10 cellular contexts compared by ENCODE assay signal in genomic region chr4:10102193-10102980, GRCh38. TPM values are rescaled to one million over a fixed set of nuclear protein-coding genes. Genes with fewer than 3 reads are reported as not detected.
DNase-seq lines count a peak whose midpoint lies in the region; ATAC-seq and TF ChIP-seq lines count a peak whose summit lies in the region.
"Had no signal": no experiment of that assay in that cellular context is flagged by ENCODE, and none has a peak within 500 bp of the region (broad histone marks: within the 10 kb centered on the region; RNA-seq: fewer than 3 reads in every experiment).

No MANE protein-coding gene starts in this region.

- CTCF ChIA-PET in CD4-positive, alpha-beta T cell (lab: Charles Lee) = no interaction called here

- H3K23ac ChIP-seq in trophoblast cell (ENCODE audit: low read length) = no peak overlapping the region

- DNase-seq in CD4-positive, alpha-beta T cell = no peak
- no peak for DNase-seq in Peyer's patch
- DNase-seq in effector memory CD4-positive, alpha-beta T cell = no peak
- no peak for DNase-seq in trophoblast cell
- DNase-seq in cortex of kidney (lab: John Stamatoyannopoulos, UW) = no peak
- DNase-seq in RPMI8226 = no peak
- no peak for DNase-seq in activated CD4-positive, alpha-beta T cell treated with anti-CD3 and anti-CD28 coated beads, Interleukin-2, amount 50 U/mL, for 1 hour
- DNase-seq: activated CD4-positive, alpha-beta T cell treated with anti-CD3 and anti-CD28 coated beads for 4 hours; NCI-H187 treated with DMSO at 0.1 percent for 48 hours had no signal

- peak overlapping the region; percentile 99 for H3K27ac Mint-ChIP-seq in CD4-positive, alpha-beta T cell

- H3K27me3 ChIP-seq in CD4-positive, alpha-beta T cell (ENCODE audit: control insufficient read depth, insufficient read depth, low read length) = no peaks in the 10 kb centered on the region
- H3K27me3 ChIP-seq in Peyer's patch (no peaks in the 10 kb centered on the region), trophoblast cell (ENCODE audit: insufficient read depth, low read length) (no peaks in the 10 kb centered on the region)
- H3K27me3 ChIP-seq in effector memory CD4-positive, alpha-beta T cell (replicated peaks; ENCODE audit: control insufficient read depth, insufficient read depth, low read length, poor library complexity, severe bottlenecking) = no peaks in the 10 kb centered on the region

- H3K79me2 ChIP-seq in trophoblast cell (ENCODE audit: control insufficient read depth, insufficient read depth, low read length, poor library complexity) = peaks cover 32% of the 10 kb centered on the region

- TF ChIP-seq CTCF in CD4-positive, alpha-beta T cell (IDR thresholded peaks at IDR 0.05) = no peak
- TF ChIP-seq CTCF in Peyer's patch (IDR thresholded peaks at IDR 0.05) = no peak

- no peak overlapping the region for H4K8ac ChIP-seq in trophoblast cell (ENCODE audit: low read depth, low read length)

- no peak overlapping the region for H2AFZ ChIP-seq in trophoblast cell (ENCODE audit: insufficient read depth, low read length, poor library complexity)

- no peaks in the 10 kb centered on the region for H3K27me3 Mint-ChIP-seq in CD4-positive, alpha-beta T cell

- H3K36me3 Mint-ChIP-seq in CD4-positive, alpha-beta T cell (ENCODE audit: low read depth) = peaks cover 100% of the 10 kb centered on the region

- peaks cover 0 to 55% (median 2%) of the 10 kb centered on the region in 3 donors for H3K36me3 ChIP-seq in Peyer's patch
- H3K36me3 ChIP-seq in effector memory CD4-positive, alpha-beta T cell (ENCODE audit: control insufficient read depth, insufficient read depth, low read length) = peaks cover 32% of the 10 kb centered on the region
- H3K36me3 ChIP-seq in trophoblast cell (ENCODE audit: control insufficient read depth in 1 of 2, insufficient read depth in 2 of 2, low read length in 2 of 2) = peaks cover 78 to 81% of the 10 kb centered on the region in 2 experiments

- no peak overlapping the region for H2BK12ac ChIP-seq in trophoblast cell (ENCODE audit: low read length)

- no peak overlapping the region for H2BK120ac ChIP-seq in trophoblast cell (ENCODE audit: insufficient read depth, low read length, poor library complexity)

- no peak overlapping the region for H2AK5ac ChIP-seq in trophoblast cell (ENCODE audit: low read length)

- H3K14ac ChIP-seq in trophoblast cell (ENCODE audit: low read length) = no peak overlapping the region

- no peak overlapping the region for H3K4me3 ChIP-seq in Peyer's patch
- H3K4me3 ChIP-seq in effector memory CD4-positive, alpha-beta T cell (ENCODE audit: insufficient read depth, low read depth, low read length, poor library complexity, severe bottlenecking) = no peak overlapping the region
- H3K4me3 ChIP-seq in trophoblast cell (ENCODE audit: low read depth, low read length) = no peak overlapping the region

- no peak overlapping the region for H2BK5ac ChIP-seq in trophoblast cell (ENCODE audit: low read depth, low read length, poor library complexity)

- no peak overlapping the region for H3K18ac ChIP-seq in trophoblast cell (ENCODE audit: low read length)

- no peak overlapping the region for H3K9ac ChIP-seq in trophoblast cell (ENCODE audit: low read length)

- peaks cover 100% of the 10 kb centered on the region for H3K4me1 Mint-ChIP-seq in CD4-positive, alpha-beta T cell (ENCODE audit: low read depth)

- H3K9me3 ChIP-seq in CD4-positive, alpha-beta T cell (ENCODE audit: control insufficient read depth, low read length) = no peaks in the 10 kb centered on the region
- no peaks in the 10 kb centered on the region for H3K9me3 ChIP-seq in Peyer's patch
- no peaks in the 10 kb centered on the region for H3K9me3 ChIP-seq in effector memory CD4-positive, alpha-beta T cell (ENCODE audit: control insufficient read depth, low read length)
- H3K9me3 ChIP-seq in trophoblast cell (ENCODE audit: insufficient read depth, low read depth, low read length) = no peaks in the 10 kb centered on the region

- H3K4me3 Mint-ChIP-seq in CD4-positive, alpha-beta T cell = peak overlapping the region; percentile 13

- H3K4me2 ChIP-seq in trophoblast cell (ENCODE audit: low read length) = no peak overlapping the region

- peak overlapping the region; percentile 50 for H3K27ac ChIP-seq in CD4-positive, alpha-beta T cell (ENCODE audit: low read depth, low read length)
- H3K27ac ChIP-seq in Peyer's patch (peak overlapping the region in 3 of 4 donors; percentile 15 to 85 (median 60)), trophoblast cell (ENCODE audit: low read depth, low read length) (no peak overlapping the region)
- H3K27ac ChIP-seq in effector memory CD4-positive, alpha-beta T cell (ENCODE audit: insufficient read depth, low read length, poor library complexity, severe bottlenecking) = peak overlapping the region; percentile 78

- TF ChIP-seq POLR2A in Peyer's patch (IDR thresholded peaks at IDR 0.05) = no peak

- H3K4me1 ChIP-seq in Peyer's patch (peaks cover 0 to 61% (median 22%) of the 10 kb centered on the region in 4 donors), trophoblast cell (ENCODE audit: control insufficient read depth in 1 of 2, insufficient read depth in 2 of 2, low read length in 2 of 2) (peaks cover 11% of the 10 kb centered on the region in 2 experiments)
- H3K4me1 ChIP-seq in effector memory CD4-positive, alpha-beta T cell (ENCODE audit: control insufficient read depth, insufficient read depth, low read length, poor library complexity, severe bottlenecking) = peaks cover 69% of the 10 kb centered on the region

- WGBS in trophoblast cell (ENCODE audit: extremely low coverage, insufficient coverage, insufficient read length) = no CpG with 5 or more reads among the region's 11 CpGs

- peak overlapping the region; percentile 0 for H3K4ac ChIP-seq in trophoblast cell (ENCODE audit: low read depth, low read length)

- intact Hi-C loops in CD4-positive, alpha-beta T cell (cut with DNase I, micrococcal nuclease) = no loop called here

- no peak for ATAC-seq in CD4-positive, alpha-beta T cell (ENCODE audit: poor library complexity)
- no peak for ATAC-seq in GM18870 (IDR thresholded peaks at IDR 0.05; ENCODE audit: unreplicated experiment)

- POLR2A ChIA-PET in CD4-positive, alpha-beta T cell (lab: Charles Lee) = interaction anchor here (0.6 to 6.1 kb wide), 2 partner anchors 15 to 1240 kb away, joined by 3 to 61 read pairs; partner anchors contain the start of gene WDR1

- H4K12ac ChIP-seq in trophoblast cell (ENCODE audit: low read depth, low read length) = no peak overlapping the region

- H4K91ac ChIP-seq in trophoblast cell (ENCODE audit: low read depth, low read length) = no peak overlapping the region

- H3K9me3 Mint-ChIP-seq in CD4-positive, alpha-beta T cell = no peaks in the 10 kb centered on the region

- H3K79me1 ChIP-seq in trophoblast cell (ENCODE audit: low read length) = no peaks in the 10 kb centered on the region

RNA-seq across cellular contexts. Expression of gene WDR1, which starts 14.2 kb away (rescaled TPM):
- 100 to 1,000 TPM; 197 to 198 TPM for total RNA-seq in CD4-positive, alpha-beta T cell
- 100 to 1,000 TPM; 170 to 192 (median 180) TPM for total RNA-seq in Peyer's patch
- polyA plus RNA-seq in trophoblast cell (2013) = 349 and 360 TPM in 2 replicates
